In the genomic region with DNA sequence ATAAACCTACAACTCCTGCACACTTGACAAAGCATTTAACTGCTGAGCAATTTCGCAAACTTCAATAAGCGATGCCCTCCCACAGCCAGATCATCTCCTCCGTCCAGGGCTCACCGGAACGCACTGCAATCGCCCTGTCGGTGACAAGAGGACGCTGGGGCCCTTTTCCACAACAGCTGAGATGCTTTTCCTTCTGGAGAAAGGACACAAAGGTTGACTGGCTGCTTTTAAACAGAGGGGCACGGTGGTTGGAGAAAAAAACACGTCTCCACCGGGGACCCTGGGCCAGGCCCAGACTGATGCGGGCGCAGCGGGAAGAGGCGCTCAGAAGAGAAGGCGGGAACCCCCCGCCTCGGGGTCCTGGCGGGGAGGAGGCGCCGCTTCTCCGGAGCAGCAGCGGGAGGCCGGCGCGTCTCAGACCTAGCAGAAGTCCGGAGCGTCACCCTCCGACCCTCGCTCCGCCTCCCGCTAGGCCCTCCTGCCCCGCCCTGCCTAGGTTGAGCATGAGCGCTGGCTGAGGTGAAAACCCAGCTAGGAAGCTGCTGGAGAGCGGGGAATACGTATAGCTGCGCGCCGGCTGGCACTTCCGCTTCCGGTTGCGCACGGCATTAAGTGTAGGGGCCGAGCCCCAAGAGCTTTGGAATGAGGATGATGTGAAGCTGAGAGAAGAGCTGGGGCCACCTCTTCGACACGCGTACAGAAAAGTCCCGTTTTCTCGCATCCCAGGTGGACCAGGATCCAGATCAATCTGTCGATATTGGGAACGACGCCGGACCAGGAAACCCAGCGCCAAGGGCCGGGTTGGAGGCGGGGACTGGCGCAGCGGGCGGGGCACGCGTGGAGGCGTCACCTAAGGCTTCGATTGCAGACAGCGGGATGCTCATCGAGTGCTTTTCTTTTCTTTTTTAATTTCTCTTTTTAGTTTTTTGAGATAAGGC, we compare ENCODE assay signal across 8 cellular contexts. TPM values are rescaled to one million over a fixed set of nuclear protein-coding genes. Genes with fewer than 3 reads are reported as not detected.
DNase-seq lines count a peak whose midpoint lies in the region; ATAC-seq and TF ChIP-seq lines count a peak whose summit lies in the region.

ZNF846 (minus strand) TSS at position 564 of the 938 bp plus-strand sequence. CDS start 3,788 bp downstream, outside the sequence.

- DNase-seq in AG20443 (ENCODE audit: low spot score), result peak; percentile 98
- DNase-seq in NCI-H460 (ENCODE audit: extremely low read depth, low read depth), result peak; percentile 90
- peak; percentile 96 for DNase-seq in activated CD4-positive, alpha-beta T cell treated with anti-CD3 and anti-CD28 coated beads for 36 hours
- DNase-seq in choroid plexus epithelial cell (ENCODE audit: low read depth), result peak; percentile 97
- peak; percentile 81 for DNase-seq in kidney epithelial cell (ENCODE audit: low read depth)
- DNase-seq in stimulated activated CD4-positive, alpha-beta T cell treated with anti-CD3 and anti-CD28 coated beads, Interleukin-15, amount 100 ng/mL, for 24 hours, result peak; percentile 96

- CTCF ChIA-PET in activated CD4-positive, alpha-beta T cell treated with anti-CD3 and anti-CD28 coated beads for 36 hours (lab: Charles Lee), result interaction anchor here (0.6 to 1.4 kb wide), 11 partner anchors 10 to 185 kb away, joined by 3 to 6 read pairs (median 3); partner anchors contain the start of gene ZNF562

- no peaks in the 10 kb centered on the region for H3K27me3 Mint-ChIP-seq in activated CD4-positive, alpha-beta T cell treated with anti-CD3 and anti-CD28 coated beads for 36 hours

- H3K4me3 Mint-ChIP-seq in activated CD4-positive, alpha-beta T cell treated with anti-CD3 and anti-CD28 coated beads for 36 hours, result peak within 1 kb of the TSS; percentile 84

- H3K4me1 Mint-ChIP-seq in activated CD4-positive, alpha-beta T cell treated with anti-CD3 and anti-CD28 coated beads for 36 hours, result peaks cover 7% of the 10 kb centered on the region

- ATAC-seq in GM19035 (IDR thresholded peaks at IDR 0.05; ENCODE audit: unreplicated experiment) (peak; percentile 94), HG03354 (IDR thresholded peaks at IDR 0.05; ENCODE audit: poor library complexity, severe bottlenecking, unreplicated experiment) (peak; percentile 97)
- ATAC-seq in activated CD4-positive, alpha-beta T cell treated with anti-CD3 and anti-CD28 coated beads for 36 hours, result peak; percentile 98

- no peaks in the 10 kb centered on the region for H3K36me3 ChIP-seq in kidney epithelial cell (ENCODE audit: control insufficient read depth, insufficient read depth, low read length)

- H3K27ac Mint-ChIP-seq in activated CD4-positive, alpha-beta T cell treated with anti-CD3 and anti-CD28 coated beads for 36 hours, result peak within 1 kb of the TSS; percentile 90

- H3K4me3 ChIP-seq in choroid plexus epithelial cell (ENCODE audit: low read depth, low read length) (peak within 1 kb of the TSS; percentile 71), kidney epithelial cell (ENCODE audit: low read depth, low read length) (peak within 1 kb of the TSS; percentile 61)

- intact Hi-C loops in activated CD4-positive, alpha-beta T cell treated with anti-CD3 and anti-CD28 coated beads for 36 hours (cut with DNase I, micrococcal nuclease), result loop anchor here (1.0 to 5.0 kb wide), 17 partner anchors 17 to 936 kb away; partner anchors contain the start of genes MBD3L1 (in 2 of the 2), ZNF558 (in 2 of the 2), ZNF561 (in 2 of the 2) and ZNF562 (in 2 of the 2)

- POLR2A ChIA-PET in activated CD4-positive, alpha-beta T cell treated with anti-CD3 and anti-CD28 coated beads for 36 hours (lab: Charles Lee), result interaction anchor here (0.6 to 1.1 kb wide), 2 partner anchors 64 to 936 kb away, joined by 3 to 4 read pairs; partner anchors contain the start of genes MBD3L1 and ZNF558

- H3K27me3 ChIP-seq in kidney epithelial cell (ENCODE audit: control insufficient read depth, insufficient read depth, low read length), result no peaks in the 10 kb centered on the region

- peaks cover 18% of the 10 kb centered on the region for H3K36me3 Mint-ChIP-seq in activated CD4-positive, alpha-beta T cell treated with anti-CD3 and anti-CD28 coated beads for 36 hours (ENCODE audit: low read depth)

- H3K9me3 Mint-ChIP-seq in activated CD4-positive, alpha-beta T cell treated with anti-CD3 and anti-CD28 coated beads for 36 hours (ENCODE audit: low read depth), result peaks cover 9% of the 10 kb centered on the region

- no peak for TF ChIP-seq CTCF in choroid plexus epithelial cell (conservative IDR thresholded peaks at IDR 0.05; ENCODE audit: low read depth, low read length)
- TF ChIP-seq CTCF in kidney epithelial cell (IDR thresholded peaks at IDR 0.05; ENCODE audit: insufficient read depth, low read length, poor library complexity, severe bottlenecking), result no peak

RNA-seq across cellular contexts. Expression of gene ZNF846, which starts in this region (rescaled TPM):
- 1.7 and 2.6 TPM in 2 replicates for total RNA-seq in NCI-H460 (2014; rRNA removed; shearing (Covaris generic))
- polyA plus RNA-seq in NCI-H460 (2014; cell fraction: nucleus; rRNA removed), result 1.3 and 4.5 TPM in 2 replicates
- 1 to 10 TPM; 5.3 to 6.4 TPM for total RNA-seq in activated CD4-positive, alpha-beta T cell treated with anti-CD3 and anti-CD28 coated beads for 36 hours
- 2.8 and 4.2 TPM in 2 replicates for total RNA-seq in kidney epithelial cell

Comparison
In these comparisons a context has a peak if more than half of its experiments do, and no peak if none do; other contexts are left out.
1. Peak in every context shown above with its lines: DNase-seq, ATAC-seq and H3K4me3 ChIP-seq.